In genomic region chr1:2344744-2345296, GRCh38 we compare ENCODE assay signal across 17 cellular contexts. TPM values are rescaled to one million over a fixed set of nuclear protein-coding genes. Genes with fewer than 3 reads are reported as not detected.
DNase-seq lines count a peak whose midpoint lies in the region; ATAC-seq, FAIRE-seq and TF ChIP-seq lines count a peak whose summit lies in the region.
"Had no signal": no experiment of that assay in that cellular context is flagged by ENCODE, and none has a peak within 500 bp of the region (broad histone marks: within the 10 kb centered on the region; RNA-seq: fewer than 3 reads in every experiment).

No MANE protein-coding gene starts in this region.

- H3K4me1 ChIP-seq in GM23338 (ENCODE audit: insufficient read depth) = no peaks in the 10 kb centered on the region
- H3K4me1 ChIP-seq in HepG2 (ENCODE audit: insufficient read depth, low read length) = peaks cover 7% of the 10 kb centered on the region; the same call in 1 of the 2 replicates
- H3K4me1 ChIP-seq: HAP-1 had no signal

- H3K79me2 ChIP-seq in GM23338 (replicated peaks; ENCODE audit: insufficient read depth) = no peaks in the 10 kb centered on the region
- H3K79me2 ChIP-seq in HepG2 (ENCODE audit: insufficient read depth, low read length) = no peaks in the 10 kb centered on the region

- no peaks in the 10 kb centered on the region; the same call in 2 of the 3 replicates for H3K36me3 Mint-ChIP-seq in GM23338 (ENCODE audit: low read depth)
- H3K36me3 Mint-ChIP-seq in glutamatergic neuron (ENCODE audit: unreplicated experiment) = no peaks in the 10 kb centered on the region

- intact Hi-C loops in HepG2 (cut with micrococcal nuclease; ENCODE audit: unreplicated experiment) (no loop called here), sciatic nerve (cut with DNase I) (no loop called here)

- H3K27ac ChIP-seq in GM23338 (ENCODE audit: low read depth) (no peak overlapping the region), HepG2 (ENCODE audit: extremely low read length, insufficient read depth, low read length) (no peak overlapping the region)
- H3K27ac ChIP-seq: C4-2B had no signal

- H3K9ac ChIP-seq in HepG2 (ENCODE audit: insufficient read depth, low read depth, low read length) = no peak overlapping the region

- no peak for TF ChIP-seq POLR2A in HepG2 (IDR thresholded peaks at IDR 0.05; ENCODE audit: insufficient read depth in 1 of 2, low read depth in 2 of 2, low read length in 2 of 2)

- H3K4me2 ChIP-seq in GM23338 = no peak overlapping the region
- no peak overlapping the region for H3K4me2 ChIP-seq in HepG2 (ENCODE audit: low read depth, low read length)

- ATAC-seq in GM23338 = no peak
- no peak for ATAC-seq in HepG2
- ATAC-seq in sciatic nerve = no peak
- no peak for ATAC-seq in GM21447 (IDR thresholded peaks at IDR 0.05; ENCODE audit: unreplicated experiment)
- no peak for ATAC-seq in GM19351 (IDR thresholded peaks at IDR 0.05; ENCODE audit: unreplicated experiment)
- ATAC-seq: PC-3 had no signal

- CTCF ChIA-PET in HepG2 (lab: Yijun Ruan, JAX; ENCODE audit: low intra/inter-chr PET ratio, low total read pairs) = no interaction called here

- 0 out of 2 replicates have a peak, but pooled peaks cover 3% of the 10 kb centered on the region for H3F3A ChIP-seq in GM23338 (replicated peaks; ENCODE audit: low read depth)

- TF ChIP-seq CTCF in GM23338 (conservative IDR thresholded peaks at IDR 0.05; ENCODE audit: low read depth in 2 of 2) = no peak
- TF ChIP-seq CTCF in glutamatergic neuron (IDR thresholded peaks at IDR 0.05; ENCODE audit: partially characterized antibody, unreplicated experiment) = no peak
- TF ChIP-seq CTCF in HepG2 (CRISPR knock-in tag; IDR thresholded peaks at IDR 0.05) = no peak

- DNase-seq in GM23338 (ENCODE audit: low spot score) = no peak
- DNase-seq in glutamatergic neuron = peak; percentile 14
- no peak for DNase-seq in HepG2 (ENCODE audit: low spot score)
- DNase-seq in sciatic nerve (ENCODE audit: low spot score) = peak; percentile 50
- DNase-seq in NCI-H748 (lab: John Stamatoyannopoulos, UW; ENCODE audit: unreplicated experiment) = no peak
- DNase-seq in activated T-cell treated with anti-CD3 and anti-CD28 coated beads, Interleukin-2, amount 50 U/mL, for 48 hours = no peak
- DNase-seq: EL, Karpas-422, MG63, NCI-H187 treated with DMSO at 0.1 percent for 48 hours, NCI-H446, NCI-H82, PC-3 had no signal

- no TSS peak for BruUV-seq in HepG2 (replicated peaks; lab: Mats Ljungman, UMichigan)

- TF ChIP-seq RAD21 in HepG2 (CRISPR knock-in tag; IDR thresholded peaks at IDR 0.05) = no peak

- no peaks in the 10 kb centered on the region for H3K9me3 ChIP-seq in HepG2 (ENCODE audit: low read length)
- H3K9me3 ChIP-seq: HAP-1, MG63 had no signal

- H3K27ac Mint-ChIP-seq in GM23338 (peak overlapping the region; percentile 62; the same call in 1 of the 2 replicates), glutamatergic neuron (ENCODE audit: unreplicated experiment) (no peak overlapping the region)

- TF ChIP-seq EP300 in HepG2 (IDR thresholded peaks at IDR 0.05; ENCODE audit: low read depth in 2 of 2, low read length in 2 of 2) (no peak), HepG2 (CRISPR knock-in tag; IDR thresholded peaks at IDR 0.05; ENCODE audit: borderline replicate concordance) (no peak)

- WGBS in HepG2 (ENCODE audit: low lambda C conversion rate) = 84% methylated on average over 10 of the region's 29 CpGs

- in situ Hi-C loops in HepG2 (cut with HindIII; ENCODE audit: extremely low pct_ligation_motif_present, low pct_unique_long_range_greater_than_20kb) = no loop called here

- H3K27me3 ChIP-seq in GM23338 (ENCODE audit: insufficient read depth) = no peaks in the 10 kb centered on the region
- H3K27me3 ChIP-seq in HepG2 (ENCODE audit: control insufficient read depth in 1 of 2, insufficient read depth in 2 of 2, low read length in 2 of 2) = peaks cover 21 to 61% of the 10 kb centered on the region in 2 experiments; a peak in 4 of 5 replicates
- H3K27me3 ChIP-seq: MG63 had no signal

- no peaks in the 10 kb centered on the region for H3K9me2 ChIP-seq in GM23338 (ENCODE audit: insufficient read depth)

- H3K4me1 Mint-ChIP-seq in GM23338 (peaks cover 5% of the 10 kb centered on the region; the same call in 2 of the 3 replicates), glutamatergic neuron (ENCODE audit: low read depth, unreplicated experiment) (peaks cover 3% of the 10 kb centered on the region)

- H2AFZ ChIP-seq in GM23338 (no peak overlapping the region), HepG2 (ENCODE audit: low read length) (no peak overlapping the region)

- H3K9me3 Mint-ChIP-seq in GM23338 = peaks cover 3% of the 10 kb centered on the region; the same call in 1 of the 3 replicates
- H3K9me3 Mint-ChIP-seq in glutamatergic neuron (ENCODE audit: unreplicated experiment) = peaks cover 7% of the 10 kb centered on the region

- no peak for FAIRE-seq in HepG2 (lab: Jason Lieb, UNC)

- H4K20me1 ChIP-seq in GM23338 (replicated peaks; ENCODE audit: insufficient read depth) = no peaks in the 10 kb centered on the region
- no peaks in the 10 kb centered on the region for H4K20me1 ChIP-seq in HepG2 (ENCODE audit: insufficient read depth, low read length)

- no peak overlapping the region for H3K4me3 Mint-ChIP-seq in GM23338
- H3K4me3 Mint-ChIP-seq in glutamatergic neuron (ENCODE audit: unreplicated experiment) = no peak overlapping the region

- H3K27me3 Mint-ChIP-seq in GM23338 (ENCODE audit: insufficient read depth, low read depth, poor library complexity) = peaks cover 11% of the 10 kb centered on the region
- peaks cover 6% of the 10 kb centered on the region for H3K27me3 Mint-ChIP-seq in glutamatergic neuron (ENCODE audit: unreplicated experiment)

- H3K4me3 ChIP-seq in GM23338 (no peak overlapping the region), HepG2 (replicated peaks in 1 of 3; ENCODE audit: insufficient read depth in 1 of 3, low read depth in 2 of 3, low read length in 3 of 3) (no peak overlapping the region)
- H3K4me3 ChIP-seq: HAP-1, MG63 had no signal

- POLR2A ChIA-PET in HepG2 (lab: Yijun Ruan, JAX) = no interaction called here

- no peaks in the 10 kb centered on the region for H3K36me3 ChIP-seq in GM23338 (ENCODE audit: insufficient read depth)
- H3K36me3 ChIP-seq in HepG2 (replicated peaks in 1 of 2; ENCODE audit: control insufficient read depth in 1 of 2, insufficient read depth in 2 of 2, low read length in 2 of 2) = no peaks in the 10 kb centered on the region
- H3K36me3 ChIP-seq: HAP-1, MG63 had no signal

RNA-seq across cellular contexts. Expression of gene MORN1, which starts 46.5 kb away (rescaled TPM):
- total RNA-seq in GM23338 (2014; rRNA removed; shearing (Covaris generic)) = 6.6 and 11.1 TPM in 2 replicates
- 4.7 and 4.8 TPM in 2 replicates for polyA plus RNA-seq in GM23338 (2016; fragmentation: Nextera tagmentation; extraction: Ambion mirVana)
- total RNA-seq in glutamatergic neuron (ENCODE audit: unreplicated experiment) = 10.8 TPM
- 3.9 and 6.5 TPM in 2 replicates for total RNA-seq in HepG2 (2016; rRNA removed; fragmentation: Illumina TruSeq; extraction: Trizol)
- 1.5 and 2.2 TPM in 2 replicates for total RNA-seq in HepG2 (2016; cell fraction: cytosol; rRNA removed; fragmentation: Illumina TruSeq; extraction: Trizol; ENCODE audit: low read depth)
- total RNA-seq in HepG2 (2016; cell fraction: insoluble cytoplasmic fraction; rRNA removed; fragmentation: Illumina TruSeq; extraction: Trizol) = 3.5 and 5.4 TPM in 2 replicates
- 1.7 and 1.8 TPM in 2 replicates for total RNA-seq in HepG2 (2016; cell fraction: membrane; rRNA removed; fragmentation: Illumina TruSeq; extraction: Trizol)
- total RNA-seq in HepG2 (2016; cell fraction: nucleus; rRNA removed; fragmentation: Illumina TruSeq; extraction: Trizol) = 6.4 and 6.8 TPM in 2 replicates
- 2.6 and 3.1 TPM in 2 replicates for polyA plus RNA-seq in HepG2 (2011; rRNA removed)
- polyA plus RNA-seq in HepG2 (2011; cell fraction: cytosol; rRNA removed) = 2.5 and 3.1 TPM in 2 replicates
- 7.8 and 8.8 TPM in 2 replicates for polyA plus RNA-seq in HepG2 (2011; cell fraction: nucleus; rRNA removed)
- polyA plus RNA-seq in HepG2 (2012) = 1.3 and 1.7 TPM in 2 replicates
- 0.84 and 1.9 TPM in 2 replicates for polyA plus RNA-seq in HepG2 (2016; cell fraction: cytosol; fragmentation: Illumina TruSeq; extraction: Trizol; ENCODE audit: low read depth)
- polyA plus RNA-seq in HepG2 (2016; cell fraction: insoluble cytoplasmic fraction; fragmentation: Illumina TruSeq; extraction: Trizol; ENCODE audit: low read depth) = 2.3 and 3.3 TPM in 2 replicates
- 0.73 and 1.3 TPM in 2 replicates for polyA plus RNA-seq in HepG2 (2016; cell fraction: membrane; fragmentation: Illumina TruSeq; extraction: Trizol; ENCODE audit: low read depth)
- 8.2 and 9.2 TPM in 2 replicates for polyA plus RNA-seq in HepG2 (2016; cell fraction: nucleus; fragmentation: Illumina TruSeq; extraction: Trizol; ENCODE audit: insufficient read depth, low read depth)
- 6.7 and 28.4 TPM in 2 replicates for polyA minus RNA-seq in HepG2 (2011; rRNA and poly(A)+ RNA removed; ENCODE audit: low replicate concordance)
- 1.3 and 3.0 TPM in 2 replicates for polyA minus RNA-seq in HepG2 (2011; cell fraction: cytosol; rRNA and poly(A)+ RNA removed)
- 7.5 and 8.9 TPM in 2 replicates for polyA minus RNA-seq in HepG2 (2011; cell fraction: nucleus; rRNA and poly(A)+ RNA removed)
- total RNA-seq in sciatic nerve = 16.4 TPM

RNA-seq across cellular contexts. Expression of gene RER1, which starts 46.8 kb away (rescaled TPM):
- total RNA-seq in GM23338 (2014; rRNA removed; shearing (Covaris generic)) = 50.9 and 58.4 TPM in 2 replicates
- 91.9 and 99.5 TPM in 2 replicates for polyA plus RNA-seq in GM23338 (2016; fragmentation: Nextera tagmentation; extraction: Ambion mirVana)
- 93.0 TPM for total RNA-seq in glutamatergic neuron (ENCODE audit: unreplicated experiment)
- total RNA-seq in HepG2 (2016; rRNA removed; fragmentation: Illumina TruSeq; extraction: Trizol) = 83.9 and 128 TPM in 2 replicates
- total RNA-seq in HepG2 (2016; cell fraction: cytosol; rRNA removed; fragmentation: Illumina TruSeq; extraction: Trizol; ENCODE audit: low read depth) = 51.3 and 72.8 TPM in 2 replicates
- total RNA-seq in HepG2 (2016; cell fraction: insoluble cytoplasmic fraction; rRNA removed; fragmentation: Illumina TruSeq; extraction: Trizol) = 89.5 and 137 TPM in 2 replicates
- total RNA-seq in HepG2 (2016; cell fraction: membrane; rRNA removed; fragmentation: Illumina TruSeq; extraction: Trizol) = 77.4 and 86.1 TPM in 2 replicates
- total RNA-seq in HepG2 (2016; cell fraction: nucleus; rRNA removed; fragmentation: Illumina TruSeq; extraction: Trizol) = 76.0 and 95.5 TPM in 2 replicates
- 135 and 164 TPM in 2 replicates for polyA plus RNA-seq in HepG2 (2011; rRNA removed)
- polyA plus RNA-seq in HepG2 (2011; cell fraction: cytosol; rRNA removed) = 82.7 and 131 TPM in 2 replicates
- polyA plus RNA-seq in HepG2 (2011; cell fraction: nucleus; rRNA removed) = 155 and 197 TPM in 2 replicates
- 64.5 and 73.8 TPM in 2 replicates for polyA plus RNA-seq in HepG2 (2012)
- polyA plus RNA-seq in HepG2 (2016; cell fraction: cytosol; fragmentation: Illumina TruSeq; extraction: Trizol; ENCODE audit: low read depth) = 84.3 and 98.6 TPM in 2 replicates
- 87.8 and 97.0 TPM in 2 replicates for polyA plus RNA-seq in HepG2 (2016; cell fraction: insoluble cytoplasmic fraction; fragmentation: Illumina TruSeq; extraction: Trizol; ENCODE audit: low read depth)
- 69.1 and 85.3 TPM in 2 replicates for polyA plus RNA-seq in HepG2 (2016; cell fraction: membrane; fragmentation: Illumina TruSeq; extraction: Trizol; ENCODE audit: low read depth)
- polyA plus RNA-seq in HepG2 (2016; cell fraction: nucleus; fragmentation: Illumina TruSeq; extraction: Trizol; ENCODE audit: insufficient read depth, low read depth) = 191 and 194 TPM in 2 replicates
- polyA minus RNA-seq in HepG2 (2011; rRNA and poly(A)+ RNA removed; ENCODE audit: low replicate concordance) = 95.9 and 234 TPM in 2 replicates
- 32.9 and 45.5 TPM in 2 replicates for polyA minus RNA-seq in HepG2 (2011; cell fraction: cytosol; rRNA and poly(A)+ RNA removed)
- polyA minus RNA-seq in HepG2 (2011; cell fraction: nucleus; rRNA and poly(A)+ RNA removed) = 23.3 and 29.3 TPM in 2 replicates
- 87.3 TPM for total RNA-seq in sciatic nerve

Comparison
In these comparisons a context has a peak if more than half of its experiments do, and no peak if none do; other contexts are left out.
1. DNase-seq: peak in glutamatergic neuron (single experiment) and sciatic nerve (single experiment); none in GM23338 (single experiment), HepG2 (single experiment), NCI-H748 (single experiment) and activated T-cell treated with anti-CD3 and anti-CD28 coated beads, Interleukin-2, amount 50 U/mL, for 48 hours (0 of 2).